ENCODE assay signal across 21 cellular contexts in genomic region chr9:16651445-16651964, GRCh38.
"Had no signal": no experiment of that assay in that cellular context is flagged by ENCODE, and none has a peak within 500 bp of the region (broad histone marks: within the 10 kb centered on the region; RNA-seq: fewer than 3 reads in every experiment).

No MANE protein-coding gene starts in this region.

- H3K9me3 Mint-ChIP-seq: activated T-helper 17 cell treated with anti-CD3 and anti-CD28 coated beads, Interleukin-2, amount 50 U/mL, for 72 hours; dendritic cell treated with granulocyte-macrophage colony-stimulating factor and Interleukin-4, amounts not matched to agents 40 ng/mL and 50 ng/mL, for 4 days; natural killer cell; stimulated activated naive CD8-positive, alpha-beta T cell treated with anti-CD3 and anti-CD28 coated beads, Interleukin-15, amount 100 ng/mL, for 72 hours had no signal

- H3K36me3 Mint-ChIP-seq: activated naive CD8-positive, alpha-beta T cell; natural killer cell; stimulated activated effector memory CD8-positive, alpha-beta T cell treated with anti-CD3 and anti-CD28 coated beads, Interleukin-12 subunit alpha, Interleukin-12 subunit beta, amount 100 ng/mL, for 72 hours had no signal

- FAIRE-seq: urothelium cell line had no signal

- H3K27ac Mint-ChIP-seq: activated naive CD8-positive, alpha-beta T cell; activated T-helper 17 cell treated with anti-CD3 and anti-CD28 coated beads, Interleukin-2, amount 50 U/mL, for 72 hours; dendritic cell treated with granulocyte-macrophage colony-stimulating factor and Interleukin-4, amounts not matched to agents 40 ng/mL and 50 ng/mL, for 4 days; natural killer cell; stimulated activated effector memory CD8-positive, alpha-beta T cell treated with anti-CD3 and anti-CD28 coated beads, Interleukin-12 subunit alpha, Interleukin-12 subunit beta, amount 100 ng/mL, for 72 hours; stimulated activated naive CD8-positive, alpha-beta T cell treated with anti-CD3 and anti-CD28 coated beads, Interleukin-15, amount 100 ng/mL, for 72 hours had no signal

- H3K27me3 Mint-ChIP-seq: activated naive CD8-positive, alpha-beta T cell; activated T-helper 17 cell treated with anti-CD3 and anti-CD28 coated beads, Interleukin-2, amount 50 U/mL, for 72 hours; dendritic cell treated with granulocyte-macrophage colony-stimulating factor and Interleukin-4, amounts not matched to agents 40 ng/mL and 50 ng/mL, for 4 days; stimulated activated naive CD8-positive, alpha-beta T cell treated with anti-CD3 and anti-CD28 coated beads, Interleukin-15, amount 100 ng/mL, for 72 hours had no signal

- ATAC-seq: activated T-helper 17 cell treated with anti-CD3 and anti-CD28 coated beads, Interleukin-2, amount 50 U/mL, for 72 hours; foreskin keratinocyte; natural killer cell; pancreas; psoas muscle; right cardiac atrium; stimulated activated effector memory CD8-positive, alpha-beta T cell treated with anti-CD3 and anti-CD28 coated beads, Interleukin-12 subunit alpha, Interleukin-12 subunit beta, amount 100 ng/mL, for 72 hours; stimulated activated naive CD8-positive, alpha-beta T cell treated with anti-CD3 and anti-CD28 coated beads, Interleukin-15, amount 100 ng/mL, for 72 hours had no signal

- H3K4me1 Mint-ChIP-seq: activated T-helper 17 cell treated with anti-CD3 and anti-CD28 coated beads, Interleukin-2, amount 50 U/mL, for 72 hours; stimulated activated effector memory CD8-positive, alpha-beta T cell treated with anti-CD3 and anti-CD28 coated beads, Interleukin-12 subunit alpha, Interleukin-12 subunit beta, amount 100 ng/mL, for 72 hours; stimulated activated naive CD8-positive, alpha-beta T cell treated with anti-CD3 and anti-CD28 coated beads, Interleukin-15, amount 100 ng/mL, for 72 hours had no signal

- DNase-seq: activated T-cell treated with anti-CD3 and anti-CD28 coated beads, Interleukin-2, amount 50 U/mL, for 1 hour; adrenal gland; brain microvascular endothelial cell; caudate nucleus; effector CD4-positive, alpha-beta T cell; foreskin keratinocyte; hippocampal formation; midbrain; natural killer cell; pancreas; psoas muscle; right cardiac atrium; stimulated activated CD4-positive, alpha-beta T cell treated with anti-CD3 and anti-CD28 coated beads, Interleukin-12 subunit alpha, Interleukin-12 subunit beta, amount 100 ng/mL, for 4 hours; stimulated activated naive CD8-positive, alpha-beta T cell treated with anti-CD3 and anti-CD28 coated beads, Interleukin-15, amount 100 ng/mL, for 72 hours; T-helper 9 cell; tibial artery had no signal

- H3K4me3 Mint-ChIP-seq: activated naive CD8-positive, alpha-beta T cell; activated T-helper 17 cell treated with anti-CD3 and anti-CD28 coated beads, Interleukin-2, amount 50 U/mL, for 72 hours; dendritic cell treated with granulocyte-macrophage colony-stimulating factor and Interleukin-4, amounts not matched to agents 40 ng/mL and 50 ng/mL, for 4 days; natural killer cell; stimulated activated effector memory CD8-positive, alpha-beta T cell treated with anti-CD3 and anti-CD28 coated beads, Interleukin-12 subunit alpha, Interleukin-12 subunit beta, amount 100 ng/mL, for 72 hours; stimulated activated naive CD8-positive, alpha-beta T cell treated with anti-CD3 and anti-CD28 coated beads, Interleukin-15, amount 100 ng/mL, for 72 hours had no signal
